In genomic region chr14:21262410-21262809, GRCh38 we compare ENCODE assay signal across 14 cellular contexts. TPM values are rescaled to one million over a fixed set of nuclear protein-coding genes. Genes with fewer than 3 reads are reported as not detected.
DNase-seq lines count a peak whose midpoint lies in the region; TF ChIP-seq lines count a peak whose summit lies in the region.
"Had no signal": no experiment of that assay in that cellular context is flagged by ENCODE, and none has a peak within 500 bp of the region (broad histone marks: within the 10 kb centered on the region; RNA-seq: fewer than 3 reads in every experiment).

No MANE protein-coding gene starts in this region.

- in situ Hi-C loops in mammary epithelial cell (cut with MboI; ENCODE audit: low sequenced_read_pairs in 2 of 2) = no loop called here
- in situ Hi-C loops in GM13976 (cut with MboI; ENCODE audit: low sequenced_read_pairs, unreplicated experiment) = no loop called here

- no peak overlapping the region for H3K27ac ChIP-seq in DOHH2 (ENCODE audit: low read depth, low read length)
- peak overlapping the region; percentile 16; the same call in 1 of the 2 replicates for H3K27ac ChIP-seq in KMS-11
- H3K27ac ChIP-seq in mammary epithelial cell (ENCODE audit: insufficient read depth, low read depth, low read length) = no peak overlapping the region
- H3K27ac ChIP-seq in osteoblast (ENCODE audit: low read depth, low read length) = peak overlapping the region; percentile 55

- no peaks in the 10 kb centered on the region for H3K9me2 ChIP-seq in DOHH2 (replicated peaks; ENCODE audit: control insufficient read depth, low read length)

- CTCF ChIA-PET in mammary epithelial cell (lab: Charles Lee; ENCODE audit: low non-redundant PET) = no interaction called here

- TF ChIP-seq CTCF in DOHH2 (IDR thresholded peaks at IDR 0.05; ENCODE audit: low read depth, low read length, poor library complexity, severe bottlenecking) (no peak), KMS-11 (conservative IDR thresholded peaks at IDR 0.05; ENCODE audit: low read depth, low read length) (no peak), mammary epithelial cell (conservative IDR thresholded peaks at IDR 0.05 in 1 of 2, IDR thresholded peaks at IDR 0.05 in 1 of 2; ENCODE audit: extremely low read depth in 1 of 2, insufficient read depth in 1 of 2, low read depth in 1 of 2, low read length in 2 of 2) (no peak), osteoblast (IDR thresholded peaks at IDR 0.05; ENCODE audit: extremely low read depth, low read depth, low read length) (no peak), GM13976 (IDR thresholded peaks at IDR 0.05; ENCODE audit: borderline replicate concordance, control extremely low read depth, extremely low read depth, insufficient read depth, missing control alignments) (no peak)

- H3K4me3 ChIP-seq in DOHH2 (ENCODE audit: low read length) (0 out of 2 replicates have a peak overlapping the region, but pooled peaks have one; percentile 23), KMS-11 (IDR thresholded peaks at IDR 0.05; ENCODE audit: insufficient read depth, low read depth, low read length) (no peak overlapping the region), mammary epithelial cell (replicated peaks in 1 of 3; ENCODE audit: insufficient read depth in 1 of 3, low read depth in 2 of 3, low read length in 3 of 3) (no peak overlapping the region), osteoblast (ENCODE audit: insufficient read depth, low read length) (no peak overlapping the region)
- H3K4me3 ChIP-seq: skin epidermis had no signal

- H2AFZ ChIP-seq in KMS-11 (ENCODE audit: low read depth) = no peak overlapping the region
- no peak overlapping the region for H2AFZ ChIP-seq in mammary epithelial cell (ENCODE audit: low read depth, low read length)
- no peak overlapping the region for H2AFZ ChIP-seq in osteoblast (ENCODE audit: low read length)

- H3K79me2 ChIP-seq in DOHH2 (ENCODE audit: control insufficient read depth, low read length) = peaks cover 100% of the 10 kb centered on the region
- peaks cover 98% of the 10 kb centered on the region for H3K79me2 ChIP-seq in KMS-11 (ENCODE audit: insufficient read depth, low read depth)
- H3K79me2 ChIP-seq in mammary epithelial cell (ENCODE audit: insufficient read depth, low read length) = peaks cover 99% of the 10 kb centered on the region
- peaks cover 94% of the 10 kb centered on the region for H3K79me2 ChIP-seq in osteoblast (ENCODE audit: insufficient read depth, low read length)

- no TSS peak for BruUV-seq in mammary epithelial cell (replicated peaks; lab: Mats Ljungman, UMichigan)

- H3K9me3 ChIP-seq in DOHH2 (ENCODE audit: control insufficient read depth, insufficient read depth, low read length) = no peaks in the 10 kb centered on the region
- no peaks in the 10 kb centered on the region for H3K9me3 ChIP-seq in mammary epithelial cell (replicated peaks; ENCODE audit: insufficient read depth, low read length)
- no peaks in the 10 kb centered on the region for H3K9me3 ChIP-seq in osteoblast (ENCODE audit: low read depth, low read length)

- peaks cover 64% of the 10 kb centered on the region for H3K4me1 ChIP-seq in DOHH2 (ENCODE audit: control insufficient read depth, low read length)
- H3K4me1 ChIP-seq in KMS-11 (ENCODE audit: low read depth, poor library complexity, severe bottlenecking) = peaks cover 84% of the 10 kb centered on the region
- peaks cover 42% of the 10 kb centered on the region for H3K4me1 ChIP-seq in mammary epithelial cell (ENCODE audit: insufficient read depth, low read length)
- peaks cover 76% of the 10 kb centered on the region for H3K4me1 ChIP-seq in osteoblast (ENCODE audit: insufficient read depth, low read length)

- H3F3A ChIP-seq in DOHH2 (ENCODE audit: control insufficient read depth, insufficient read depth) = peaks cover 48% of the 10 kb centered on the region

- intact Hi-C loops in mammary epithelial cell (cut with micrococcal nuclease) = no loop called here

- H3K9ac ChIP-seq in KMS-11 (no peak overlapping the region), mammary epithelial cell (ENCODE audit: insufficient read depth, low read length) (no peak overlapping the region)

- H3K4me2 ChIP-seq in DOHH2 (ENCODE audit: low read length) (peak overlapping the region; percentile 41), KMS-11 (peak overlapping the region; percentile 72), mammary epithelial cell (ENCODE audit: insufficient read depth, low read depth, low read length) (peak overlapping the region; percentile 58), osteoblast (ENCODE audit: insufficient read depth, low read length) (peak overlapping the region; percentile 93)

- WGBS in mammary epithelial cell (ENCODE audit: low coverage, missing lambda C conversion rate) = 17% methylated on average over 3 of the region's 3 CpGs

- dilution Hi-C loops in mammary epithelial cell (cut with HindIII; ENCODE audit: low sequenced_read_pairs) = no loop called here

- no peak for DNase-seq in mammary epithelial cell
- DNase-seq in osteoblast (ENCODE audit: insufficient read length, low spot score, missing footprints) = no peak
- no peak for DNase-seq in GM13976 (ENCODE audit: low spot score)
- no peak for DNase-seq in NCI-H2081 treated with DMSO at 0.1 percent for 48 hours (lab: John Stamatoyannopoulos, UW)
- DNase-seq in NCI-H2171 (lab: John Stamatoyannopoulos, UW) = no peak
- DNase-seq: DMS79, GOT3, KG1, NCI-H446 treated with DMSO at 0.1 percent for 48 hours, SHP77 had no signal

- H3K27me3 ChIP-seq in DOHH2 (ENCODE audit: control insufficient read depth, low read length) (no peaks in the 10 kb centered on the region), KMS-11 (ENCODE audit: insufficient read depth, low read depth) (no peaks in the 10 kb centered on the region), mammary epithelial cell (ENCODE audit: insufficient read depth, low read length) (no peaks in the 10 kb centered on the region), osteoblast (ENCODE audit: insufficient read depth, low read length) (no peaks in the 10 kb centered on the region)

- peaks cover 94% of the 10 kb centered on the region for H3K36me3 ChIP-seq in DOHH2 (ENCODE audit: control insufficient read depth, low read length)
- H3K36me3 ChIP-seq in KMS-11 (ENCODE audit: insufficient read depth) = peaks cover 13% of the 10 kb centered on the region; the same call in 1 of the 2 replicates
- H3K36me3 ChIP-seq in mammary epithelial cell (ENCODE audit: insufficient read depth, low read length) = peaks cover 44% of the 10 kb centered on the region
- H3K36me3 ChIP-seq in osteoblast (ENCODE audit: insufficient read depth, low read length) = peaks cover 85% of the 10 kb centered on the region

- H4K20me1 ChIP-seq in DOHH2 (ENCODE audit: control insufficient read depth, insufficient read depth, low read depth, low read length) = peaks cover 62% of the 10 kb centered on the region
- peaks cover 80% of the 10 kb centered on the region for H4K20me1 ChIP-seq in KMS-11 (ENCODE audit: insufficient read depth)
- peaks cover 61% of the 10 kb centered on the region for H4K20me1 ChIP-seq in mammary epithelial cell (ENCODE audit: insufficient read depth, low read length)
- H4K20me1 ChIP-seq in osteoblast (ENCODE audit: insufficient read depth, low read length) = peaks cover 93% of the 10 kb centered on the region

RNA-seq across cellular contexts. Expression of gene HNRNPC, which starts 6.8 kb away (rescaled TPM):
- total RNA-seq in mammary epithelial cell = 100 to 1,000 TPM; 471 to 576 TPM
- 484 TPM for polyA plus RNA-seq in mammary epithelial cell
- 552 TPM for polyA minus RNA-seq in mammary epithelial cell
- 402 and 446 TPM in 2 replicates for total RNA-seq in osteoblast

RNA-seq across cellular contexts. Expression of gene RPGRIP1, which starts 17.5 kb away (rescaled TPM):
- total RNA-seq in mammary epithelial cell (under 1 TPM in 1 of 2 donors, not detected in 1; under 0.01 TPM), osteoblast (under 0.01 TPM in 1 of 2 replicates, not detected in the other)
- not detected for polyA plus RNA-seq in mammary epithelial cell
- not detected for polyA minus RNA-seq in mammary epithelial cell
- total RNA-seq: glomerular endothelial cell had no signal

Comparison
In these comparisons a context has a peak if more than half of its experiments do, and no peak if none do; other contexts are left out.
1. H3K27ac ChIP-seq: peak in KMS-11 (single experiment) and osteoblast (single experiment); none in DOHH2 (single experiment) and mammary epithelial cell (single experiment).
2. H3K4me2 ChIP-seq: peak in every context shown above with its lines; median percentile 93 in osteoblast; 72 in KMS-11; 58 in mammary epithelial cell; 41 in DOHH2.